Comparison of ENCODE assay signal across 21 cellular contexts in genomic region chr18:77551055-77551454, GRCh38.
"Had no signal": no experiment of that assay in that cellular context is flagged by ENCODE, and none has a peak within 500 bp of the region (broad histone marks: within the 10 kb centered on the region; RNA-seq: fewer than 3 reads in every experiment).

No MANE protein-coding gene starts in this region.

- ATAC-seq: activated T-cell treated with anti-CD3 and anti-CD28 coated beads, Interleukin-2, amount 50 U/mL, for 4 hours; Panc1 had no signal

- H3K9me3 ChIP-seq: SJCRH30, SK-N-SH had no signal

- H3K27me3 ChIP-seq: SJCRH30 had no signal

- H3K4me1 ChIP-seq: SJCRH30 had no signal

- H3K36me3 ChIP-seq: SJCRH30 had no signal

- DNase-seq: activated CD4-positive, alpha-beta memory T cell treated with anti-CD3 and anti-CD28 coated beads for 36 hours; activated CD4-positive, alpha-beta T cell treated with anti-CD3 and anti-CD28 coated beads, Interleukin-2, amount 10 ng/mL, durations not matched to agents 7 days and 5 days; activated CD4-positive, CD25-positive, alpha-beta regulatory T cell; activated CD8-positive, alpha-beta memory T cell treated with anti-CD3 and anti-CD28 coated beads for 24 hours; activated effector memory CD4-positive, alpha-beta T cell treated with anti-CD3 and anti-CD28 coated beads, Interleukin-2, amount 50 U/mL, for 16 hours; activated naive CD4-positive, alpha-beta T cell treated with anti-CD3 and anti-CD28 coated beads for 36 hours; activated T-cell treated with anti-CD3 and anti-CD28 coated beads, Interleukin-2, amount 50 U/mL, for 4 hours; amygdala; KG1; NCI-H1048; NCI-H1436 treated with DMSO at 0.1 percent for 48 hours; NCI-H1930; NCI-H774; NK-92 treated with Interleukin-12 subunit alpha and Interleukin-12 subunit beta, amount 100 ng/mL, for 24 hours; OCI-M1; RPMI8226; SK-N-SH; T-helper 1 cell had no signal

- H3K27ac ChIP-seq: SJCRH30, VCaP had no signal

- H3K4me3 ChIP-seq: SJCRH30 had no signal
